Comparison of ENCODE assay signal across 17 cellular contexts in genomic region chr17:34220045-34220775, GRCh38. TPM values are rescaled to one million over a fixed set of nuclear protein-coding genes. Genes with fewer than 3 reads are reported as not detected.
DNase-seq lines count a peak whose midpoint lies in the region; ATAC-seq, FAIRE-seq and TF ChIP-seq lines count a peak whose summit lies in the region.
"Had no signal": no experiment of that assay in that cellular context is flagged by ENCODE, and none has a peak within 500 bp of the region (broad histone marks: within the 10 kb centered on the region; RNA-seq: fewer than 3 reads in every experiment).

No MANE protein-coding gene starts in this region.

- peaks cover 6 to 53% of the 10 kb centered on the region in 2 donors for H3K4me1 ChIP-seq in left lung
- peaks cover 13 to 53% (median 42%) of the 10 kb centered on the region in 5 donors for H3K4me1 ChIP-seq in subcutaneous abdominal adipose tissue (ENCODE audit: control insufficient read depth in 5 of 5, insufficient read depth in 5 of 5, low read length in 5 of 5)

- H3K9ac ChIP-seq in subcutaneous abdominal adipose tissue (ENCODE audit: low read length in 5 of 5), result no peak overlapping the region

- H3K27me3 Mint-ChIP-seq in CD14-positive monocyte (ENCODE audit: low read depth in 3 of 3), result peaks cover 0 to 3% (median 3%) of the 10 kb centered on the region in 3 donors

- peak overlapping the region; percentile 60 to 96 (median 92) for H3K27ac Mint-ChIP-seq in CD14-positive monocyte
- H3K27ac Mint-ChIP-seq: CD4-positive, CD25-positive, alpha-beta regulatory T cell; HFFc6 had no signal

- H3K4me3 Mint-ChIP-seq in CD14-positive monocyte, result no peak overlapping the region
- H3K4me3 Mint-ChIP-seq: CD4-positive, CD25-positive, alpha-beta regulatory T cell; HFFc6 had no signal

- peaks cover 0 to 7% (median 0%) of the 10 kb centered on the region in 7 donors for H3K9me3 Mint-ChIP-seq in CD14-positive monocyte
- H3K9me3 Mint-ChIP-seq: HFFc6 had no signal

- H3K9me3 ChIP-seq in left lung (peaks cover 0 to 1% of the 10 kb centered on the region in 2 donors), subcutaneous abdominal adipose tissue (ENCODE audit: control insufficient read depth in 5 of 5, low read length in 5 of 5) (no peaks in the 10 kb centered on the region)

- H3K36me3 ChIP-seq in left lung, result no peaks in the 10 kb centered on the region
- H3K36me3 ChIP-seq in subcutaneous abdominal adipose tissue (ENCODE audit: control insufficient read depth in 5 of 5, insufficient read depth in 5 of 5, low read length in 5 of 5), result no peaks in the 10 kb centered on the region

- intact Hi-C loops in CD14-positive monocyte (cut with micrococcal nuclease) (loop anchor here (2.0 to 10.0 kb wide), 3 partner anchors 27 to 1975 kb away; partner anchors contain the start of genes CCL2 (in 1 of the 2), CCL3L1 (in 1 of the 2) and CCL3L3 (in 1 of the 2)), left lung (cut with DNase I) (no loop called here)

- H3K27ac ChIP-seq in left lung (peak overlapping the region; percentile 43 to 65), subcutaneous abdominal adipose tissue (ENCODE audit: low read depth, low read length) (peak overlapping the region; percentile 6)
- H3K27ac ChIP-seq: HL-60 had no signal

- no peak for FAIRE-seq in D721Med (lab: Jason Lieb, UNC)
- FAIRE-seq: A204.1, GM12891, H1 had no signal

- TF ChIP-seq CTCF in CD14-positive monocyte (IDR thresholded peaks at IDR 0.05) (no peak), left lung (IDR thresholded peaks at IDR 0.05) (no peak), D721Med (IDR thresholded peaks at IDR 0.05; ENCODE audit: insufficient read depth, missing control alignments) (no peak)

- ATAC-seq in left lung, result peak; percentile 70
- no peak for ATAC-seq in GM18520 (IDR thresholded peaks at IDR 0.05; ENCODE audit: unreplicated experiment)

- H3K27me3 ChIP-seq in left lung (no peaks in the 10 kb centered on the region), subcutaneous abdominal adipose tissue (ENCODE audit: control insufficient read depth in 5 of 5, insufficient read depth in 4 of 5, low read length in 5 of 5) (no peaks in the 10 kb centered on the region)

- no peak overlapping the region for H3K4me3 ChIP-seq in left lung
- H3K4me3 ChIP-seq in subcutaneous abdominal adipose tissue (ENCODE audit: low read depth in 1 of 5, low read length in 5 of 5), result no peak overlapping the region

- no peaks in the 10 kb centered on the region for H3K36me3 Mint-ChIP-seq in CD14-positive monocyte
- H3K36me3 Mint-ChIP-seq: CD4-positive, CD25-positive, alpha-beta regulatory T cell had no signal

- DNase-seq in CD14-positive monocyte (ENCODE audit: low spot score) (no peak), RPMI7951 (ENCODE audit: low read depth) (peak; percentile 24), left lung (no peak), OCI-M1 (lab: John Stamatoyannopoulos, UW) (no peak), D721Med (ENCODE audit: insufficient read length, low spot score) (no peak)
- DNase-seq in stimulated activated CD8-positive, alpha-beta memory T cell treated with anti-CD3 and anti-CD28 coated beads, Interleukin-4, amount 100 ng/mL, for 48 hours, result no peak
- DNase-seq: CD4-positive, CD25-positive, alpha-beta regulatory T cell; DMS 273 treated with DMSO at 0.1 percent for 48 hours; HCEC 1CT; HFFc6 had no signal

- H3K4me1 Mint-ChIP-seq in CD14-positive monocyte, result peaks cover 66% of the 10 kb centered on the region
- H3K4me1 Mint-ChIP-seq: CD4-positive, CD25-positive, alpha-beta regulatory T cell had no signal

RNA-seq across cellular contexts. Expression of gene CCL2, which starts 34.9 kb away (rescaled TPM):
- polyA plus RNA-seq in CD14-positive monocyte, result 10 to 100 TPM; 17.7 to 44.9 TPM
- 300 and 392 TPM in 2 replicates for total RNA-seq in RPMI7951 (2014; rRNA removed; shearing (Covaris generic))
- total RNA-seq in left lung, result 100 to 1,000 TPM in 1 of 2 donors, 10 to 100 TPM in 1; 50.0 to 444 TPM
- total RNA-seq: CD4-positive, CD25-positive, alpha-beta regulatory T cell; G401 had no signal
- polyA plus RNA-seq: CD4-positive, CD25-positive, alpha-beta regulatory T cell had no signal

RNA-seq across cellular contexts. Expression of gene CCL7, which starts 49.8 kb away (rescaled TPM):
- polyA plus RNA-seq in CD14-positive monocyte, result under 1 TPM; 0.25 to 0.38 TPM
- 0.68 TPM in 1 of 2 replicates, not detected in the other for total RNA-seq in RPMI7951 (2014; rRNA removed; shearing (Covaris generic))
- 1 to 10 TPM in 1 of 2 donors, under 1 TPM in 1; 0.96 to 3.7 TPM for total RNA-seq in left lung
- total RNA-seq: CD4-positive, CD25-positive, alpha-beta regulatory T cell; G401; H1; HFFc6 had no signal
- polyA plus RNA-seq: CD4-positive, CD25-positive, alpha-beta regulatory T cell; H1 had no signal

Comparison
In these comparisons a context has a peak if more than half of its experiments do, and no peak if none do; other contexts are left out.
1. intact Hi-C loops: an anchor here in CD14-positive monocyte (2.0 to 10.0 kb wide); none called in left lung.